In the genomic region with DNA sequence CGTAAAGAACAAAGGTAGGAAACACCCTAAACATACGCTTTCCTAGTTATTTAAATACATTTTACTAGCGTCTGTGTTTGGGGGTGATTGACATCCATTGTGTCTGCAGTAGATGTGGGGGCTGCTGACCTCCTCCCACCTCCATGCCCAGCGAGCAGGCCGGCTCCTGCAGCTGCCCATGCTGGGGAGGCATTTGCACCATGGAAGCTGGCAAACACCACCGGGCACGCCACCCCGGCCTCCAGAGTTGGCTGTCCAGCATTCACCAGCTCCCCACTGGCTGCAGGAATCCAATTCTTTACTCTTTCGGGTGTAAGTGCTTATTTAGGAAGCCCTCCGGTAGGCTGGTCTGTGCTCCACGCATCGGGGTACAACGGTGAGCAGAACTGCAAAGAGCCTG, we compare ENCODE assay signal across 22 cellular contexts.
"Had no signal": no experiment of that assay in that cellular context is flagged by ENCODE, and none has a peak within 500 bp of the region (broad histone marks: within the 10 kb centered on the region; RNA-seq: fewer than 3 reads in every experiment).

No MANE protein-coding gene starts in this region.

- H3K27me3 ChIP-seq: heart right ventricle, hepatocyte, left lung had no signal

- H3K4me2 ChIP-seq: hepatocyte had no signal

- DNase-seq: heart right ventricle, hippocampal formation, hypothalamus, immature natural killer cell, islet precursor cell, kidney, kidney glomerular epithelial cell, left cardiac atrium, left colon, left lung, left ventricle myocardium inferior, left ventricle myocardium superior, lower lobe of right lung, mammary epithelial cell, mesenchymal stem cell, mesendoderm, midbrain, mucosa of descending colon, naive B cell had no signal

- H3K4me3 ChIP-seq: heart right ventricle, hepatocyte, left lung, left ventricle myocardium inferior, lower lobe of right lung, lung, mucosa of descending colon had no signal

- ATAC-seq: heart right ventricle, left cardiac atrium, left colon, left lobe of liver, left lung, left ventricle myocardium superior, lower lobe of right lung, mucosa of descending colon had no signal

- H2AFZ ChIP-seq: hepatocyte had no signal

- H3K4me1 ChIP-seq: heart right ventricle, left lung, left ventricle myocardium inferior, lower lobe of right lung had no signal

- H3K27ac ChIP-seq: heart right ventricle, hepatocyte, left lung, left ventricle myocardium inferior, lower lobe of right lung had no signal

- H3K36me3 ChIP-seq: heart right ventricle, left lung, left ventricle myocardium inferior, lower lobe of right lung had no signal
